Comparison of ENCODE assay signal across 23 cellular contexts in the genomic region with DNA sequence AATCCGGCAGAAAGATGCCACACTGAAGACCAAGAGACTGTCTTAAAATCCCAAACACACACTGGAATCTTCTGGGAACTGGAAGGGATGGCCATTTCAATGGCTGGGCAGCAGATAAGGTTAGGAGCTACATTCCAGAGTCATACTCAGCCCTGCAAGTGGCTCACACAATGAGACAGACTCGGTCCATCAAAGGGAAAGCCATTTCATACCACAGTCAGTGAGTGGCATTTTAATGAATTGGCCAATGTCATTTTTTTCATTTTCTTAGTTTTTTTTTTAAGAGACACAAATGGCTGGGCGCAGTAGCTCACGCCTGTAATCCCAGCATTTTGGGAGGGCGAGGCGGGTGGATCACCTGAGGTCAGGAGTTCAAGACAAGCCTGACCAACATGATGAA. TPM values are rescaled to one million over a fixed set of nuclear protein-coding genes. Genes with fewer than 3 reads are reported as not detected.
A peak's percentile ranks its signal among the peaks of the same experiment; 100 is the strongest.
DNase-seq lines count a peak whose midpoint lies in the region; ATAC-seq and TF ChIP-seq lines count a peak whose summit lies in the region.
"Had no signal": no experiment of that assay in that cellular context is flagged by ENCODE, and none has a peak within 500 bp of the region (broad histone marks: within the 10 kb centered on the region; RNA-seq: fewer than 3 reads in every experiment).

No MANE protein-coding gene starts in this region.

- BruUV-seq in IMR-90 (replicated peaks; lab: Mats Ljungman, UMichigan), result no TSS peak

- CTCF ChIA-PET in IMR-90 (lab: Yijun Ruan, JAX), result no interaction called here

- POLR2A ChIA-PET in IMR-90 (lab: Charles Lee; ENCODE audit: unreplicated experiment), result no interaction called here

- TF ChIP-seq RAD21 in IMR-90 (IDR thresholded peaks at IDR 0.05; ENCODE audit: low read length), result no peak

- peaks cover 54% of the 10 kb centered on the region for H3K36me3 Mint-ChIP-seq in endodermal cell (ENCODE audit: low read depth)
- H3K36me3 Mint-ChIP-seq: CD4-positive, alpha-beta memory T cell had no signal

- H3K9ac ChIP-seq in IMR-90 (ENCODE audit: low read depth, low read length) (no peak overlapping the region), endodermal cell (ENCODE audit: extremely low read depth, low read length, poor library complexity, severe bottlenecking) (no peak overlapping the region)
- H3K9ac ChIP-seq: BLaER1 had no signal

- no CpG with 5 or more reads among the region's 6 CpGs for WGBS in IMR-90 (ENCODE audit: extremely low coverage in 2 of 2, insufficient read length in 1 of 2), 2 experiments
- 87 to 95% methylated on average over 3 to 6 of the region's 6 CpGs for WGBS in endodermal cell (ENCODE audit: insufficient coverage in 1 of 2, insufficient read length in 1 of 2), 2 experiments

- no peaks in the 10 kb centered on the region for H3K9me3 Mint-ChIP-seq in endodermal cell
- H3K9me3 Mint-ChIP-seq: CD14-positive monocyte; CD4-positive, CD25-positive, alpha-beta regulatory T cell; CD8-positive, alpha-beta memory T cell had no signal

- H2BK15ac ChIP-seq in IMR-90 (ENCODE audit: low read depth, low read length), result no peak overlapping the region

- H3K4me3 Mint-ChIP-seq in endodermal cell, result no peak overlapping the region
- H3K4me3 Mint-ChIP-seq: CD14-positive monocyte; CD4-positive, alpha-beta memory T cell; CD4-positive, CD25-positive, alpha-beta regulatory T cell; CD8-positive, alpha-beta memory T cell had no signal

- no peak overlapping the region for H4K8ac ChIP-seq in IMR-90 (ENCODE audit: low read depth in 2 of 2, low read length in 2 of 2)

- DNase-seq in IMR-90 (no peak), endodermal cell (peak; percentile 24), osteoblast (ENCODE audit: insufficient read length, low spot score, missing footprints) (no peak), GOT3 (lab: John Stamatoyannopoulos, UW) (no peak), germinal center (ENCODE audit: low spot score) (no peak), cerebellum (ENCODE audit: low spot score) (no peak), KBM-7 (no peak)
- DNase-seq: 8988T; ACHN; BE2C; C1 segment of cervical spinal cord; CD4-positive, alpha-beta memory T cell; CD4-positive, CD25-positive, alpha-beta regulatory T cell; CD8-positive, alpha-beta memory T cell; COR-L47; DMS 273 treated with DMSO at 0.1 percent for 48 hours; DMS153; DMS53; DMS79; DND-41; GF-D8 had no signal

- no peak overlapping the region for H2BK20ac ChIP-seq in IMR-90 (ENCODE audit: low read depth, low read length)

- H3K36me3 ChIP-seq in IMR-90 (ENCODE audit: control insufficient read depth, insufficient read depth, low read length), result peaks cover 2% of the 10 kb centered on the region; the same call in 1 of the 2 replicates
- peaks cover 40% of the 10 kb centered on the region for H3K36me3 ChIP-seq in endodermal cell (ENCODE audit: control insufficient read depth, insufficient read depth, low read length)
- H3K36me3 ChIP-seq in osteoblast (ENCODE audit: insufficient read depth, low read length), result peaks cover 13% of the 10 kb centered on the region

- H2BK5ac ChIP-seq in IMR-90 (ENCODE audit: low read depth, low read length, poor library complexity, severe bottlenecking), result no peak overlapping the region

- in situ Hi-C loops in IMR-90 (cut with MboI; ENCODE audit: low sequenced_read_pairs) (no loop called here), KBM-7 (cut with MboI; ENCODE audit: low pct_unique_long_range_greater_than_20kb, low sequenced_read_pairs) (no loop called here)

- TF ChIP-seq POLR2A in IMR-90 (IDR thresholded peaks at IDR 0.05; ENCODE audit: low read depth, low read length), result no peak

- no peaks in the 10 kb centered on the region for H3K27me3 Mint-ChIP-seq in endodermal cell (ENCODE audit: insufficient read depth)
- H3K27me3 Mint-ChIP-seq: CD4-positive, alpha-beta memory T cell; CD4-positive, CD25-positive, alpha-beta regulatory T cell; CD8-positive, alpha-beta memory T cell had no signal

- no peak overlapping the region for H3K27ac ChIP-seq in IMR-90 (ENCODE audit: insufficient read depth, low read length)
- no peak overlapping the region for H3K27ac ChIP-seq in endodermal cell (ENCODE audit: low read depth, low read length)
- H3K27ac ChIP-seq in osteoblast (ENCODE audit: low read depth, low read length), result no peak overlapping the region
- H3K27ac ChIP-seq: BLaER1 had no signal

- no peaks in the 10 kb centered on the region for H3K4me1 Mint-ChIP-seq in endodermal cell
- H3K4me1 Mint-ChIP-seq: CD14-positive monocyte had no signal

- peaks cover 26% of the 10 kb centered on the region in 2 experiments for H3K79me1 ChIP-seq in IMR-90 (ENCODE audit: low read depth in 1 of 2, low read length in 2 of 2)

- H2AFZ ChIP-seq in IMR-90 (replicated peaks; ENCODE audit: low read length, poor library complexity) (no peak overlapping the region), osteoblast (ENCODE audit: low read length) (peak overlapping the region; percentile 60)

- H4K20me1 ChIP-seq in IMR-90 (ENCODE audit: insufficient read depth, low read length), result no peaks in the 10 kb centered on the region
- H4K20me1 ChIP-seq in osteoblast (ENCODE audit: insufficient read depth, low read length), result no peaks in the 10 kb centered on the region
- H4K20me1 ChIP-seq: BLaER1 had no signal

- intact Hi-C loops in IMR-90 (cut with micrococcal nuclease), result no loop called here

- H3K18ac ChIP-seq in IMR-90 (ENCODE audit: low read depth, low read length), result no peak overlapping the region

- no peak for ATAC-seq in IMR-90 (ENCODE audit: low read depth)

- no peak overlapping the region for H3K27ac Mint-ChIP-seq in endodermal cell
- H3K27ac Mint-ChIP-seq: CD4-positive, alpha-beta memory T cell had no signal

- no peak overlapping the region for H4K91ac ChIP-seq in IMR-90 (ENCODE audit: insufficient read depth, low read depth, low read length)

- H3K9me1 ChIP-seq in IMR-90 (ENCODE audit: insufficient read depth, low read length), result no peaks in the 10 kb centered on the region

- no peak overlapping the region for H3K56ac ChIP-seq in IMR-90 (ENCODE audit: extremely low read depth, insufficient read depth, low read length)

- dilution Hi-C loops in IMR-90 (cut with HindIII; ENCODE audit: low sequenced_read_pairs, unreplicated experiment), result no loop called here

- H2AK5ac ChIP-seq in IMR-90 (ENCODE audit: low read depth, low read length), result no peak overlapping the region

- no peak overlapping the region for H3K4ac ChIP-seq in IMR-90 (ENCODE audit: low read depth, low read length)

- H3K27me3 ChIP-seq in IMR-90 (ENCODE audit: control insufficient read depth, insufficient read depth, low read length) (no peaks in the 10 kb centered on the region), endodermal cell (ENCODE audit: control insufficient read depth, insufficient read depth, low read length, poor library complexity, severe bottlenecking) (no peaks in the 10 kb centered on the region), osteoblast (ENCODE audit: insufficient read depth, low read length) (no peaks in the 10 kb centered on the region)
- H3K27me3 ChIP-seq: BE2C, BLaER1 had no signal

- H3K9me3 ChIP-seq in IMR-90 (ENCODE audit: control insufficient read depth, insufficient read depth, low read length) (no peaks in the 10 kb centered on the region), endodermal cell (ENCODE audit: control insufficient read depth, low read length) (no peaks in the 10 kb centered on the region), osteoblast (ENCODE audit: low read depth, low read length) (no peaks in the 10 kb centered on the region)
- H3K9me3 ChIP-seq: BE2C, BLaER1 had no signal

- no peak for TF ChIP-seq CTCF in IMR-90 (conservative IDR thresholded peaks at IDR 0.05; ENCODE audit: low read depth, low read length)
- no peak for TF ChIP-seq CTCF in endodermal cell (conservative IDR thresholded peaks at IDR 0.05)
- TF ChIP-seq CTCF in osteoblast (IDR thresholded peaks at IDR 0.05; ENCODE audit: extremely low read depth, low read depth, low read length), result no peak

- no peaks in the 10 kb centered on the region for H3K4me1 ChIP-seq in IMR-90 (ENCODE audit: control insufficient read depth, insufficient read depth, low read length)
- H3K4me1 ChIP-seq in endodermal cell (ENCODE audit: control insufficient read depth, insufficient read depth, low read length), result no peaks in the 10 kb centered on the region
- H3K4me1 ChIP-seq in osteoblast (ENCODE audit: insufficient read depth, low read length), result no peaks in the 10 kb centered on the region
- H3K4me1 ChIP-seq: BE2C, BLaER1 had no signal

- peaks cover 32% of the 10 kb centered on the region for H3K79me2 ChIP-seq in osteoblast (ENCODE audit: insufficient read depth, low read length)

- no peak overlapping the region for H4K5ac ChIP-seq in IMR-90 (ENCODE audit: low read depth, low read length)

- H3K14ac ChIP-seq in IMR-90 (replicated peaks; ENCODE audit: low read depth, low read length), result no peak overlapping the region

- H2AK9ac ChIP-seq in IMR-90 (replicated peaks; ENCODE audit: low read depth, low read length, poor library complexity), result peak overlapping the region; percentile 63

- no peak overlapping the region for H2BK120ac ChIP-seq in IMR-90 (ENCODE audit: low read depth, low read length)

- H3K4me3 ChIP-seq in IMR-90 (ENCODE audit: insufficient read depth, low read depth, low read length), result no peak overlapping the region
- no peak overlapping the region for H3K4me3 ChIP-seq in endodermal cell (ENCODE audit: low read length)
- H3K4me3 ChIP-seq in osteoblast (ENCODE audit: insufficient read depth, low read length), result no peak overlapping the region
- H3K4me3 ChIP-seq: BLaER1 had no signal

- H3K4me2 ChIP-seq in IMR-90 (ENCODE audit: low read depth, low read length) (no peak overlapping the region), osteoblast (ENCODE audit: insufficient read depth, low read length) (no peak overlapping the region)
- H3K4me2 ChIP-seq: BLaER1 had no signal

- no peak overlapping the region for H3K23ac ChIP-seq in IMR-90 (ENCODE audit: low read depth, low read length)

TF ChIP-seq in IMR-90, 13 proteins besides CTCF, POLR2A, EP300 and RAD21 (continues in another document):
- no peak for TF ChIP-seq SMC3 (IDR thresholded peaks at IDR 0.05; ENCODE audit: low read depth, low read length)
- TF ChIP-seq, protein P1, sequence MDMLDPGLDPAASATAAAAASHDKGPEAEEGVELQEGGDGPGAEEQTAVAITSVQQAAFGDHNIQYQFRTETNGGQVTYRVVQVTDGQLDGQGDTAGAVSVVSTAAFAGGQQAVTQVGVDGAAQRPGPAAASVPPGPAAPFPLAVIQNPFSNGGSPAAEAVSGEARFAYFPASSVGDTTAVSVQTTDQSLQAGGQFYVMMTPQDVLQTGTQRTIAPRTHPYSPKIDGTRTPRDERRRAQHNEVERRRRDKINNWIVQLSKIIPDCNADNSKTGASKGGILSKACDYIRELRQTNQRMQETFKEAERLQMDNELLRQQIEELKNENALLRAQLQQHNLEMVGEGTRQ (IDR thresholded peaks at IDR 0.05; ENCODE audit: low read depth, low read length), result no peak
- no peak for TF ChIP-seq MXI1 (IDR thresholded peaks at IDR 0.05; ENCODE audit: borderline replicate concordance, low read depth, low read length)

RNA-seq across cellular contexts. Expression of a gene that starts 17.9 kb away (rescaled TPM):
- total RNA-seq in IMR-90 (2012; rRNA removed) (21.0 and 23.1 TPM in 2 replicates), endodermal cell (10 to 100 TPM; 57.3 to 79.1 TPM), osteoblast (8.8 and 10.1 TPM in 2 replicates), cerebellum (32.9 TPM)
- polyA plus RNA-seq in IMR-90 (2012; rRNA removed), result 13.1 and 13.2 TPM in 2 replicates
- 4.5 and 5.6 TPM in 2 replicates for polyA plus RNA-seq in IMR-90 (2012; cell fraction: cytosol; rRNA removed)
- 23.8 and 35.4 TPM in 2 replicates for polyA plus RNA-seq in IMR-90 (2012; cell fraction: nucleus; rRNA removed; ENCODE audit: low replicate concordance)
- polyA plus RNA-seq in endodermal cell (2013, experiment 1 of 2), result 38.3 TPM
- polyA plus RNA-seq in endodermal cell (2013, experiment 2 of 2), result 44.6 TPM
- polyA plus RNA-seq: CD14-positive monocyte had no signal
